In the genomic region with DNA sequence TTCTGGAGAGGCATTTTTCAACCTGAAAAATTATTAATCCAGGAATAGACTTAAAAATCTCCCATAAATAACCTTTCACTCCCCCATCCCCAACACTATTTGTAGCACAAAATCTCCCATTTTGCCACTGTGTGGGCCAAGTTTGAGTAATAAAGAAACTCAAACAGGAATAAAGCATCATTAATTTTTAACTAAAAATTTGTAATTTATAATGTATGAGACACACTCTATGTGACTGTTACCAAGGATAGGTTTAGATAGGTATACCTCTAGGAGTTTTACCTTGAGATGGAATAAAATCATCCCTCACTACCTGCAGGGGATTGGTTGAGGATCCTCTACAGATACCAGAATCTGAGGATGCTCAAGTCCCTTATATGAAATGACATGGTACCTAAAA, we compare ENCODE assay signal across 25 cellular contexts. TPM values are rescaled to one million over a fixed set of nuclear protein-coding genes. Genes with fewer than 3 reads are reported as not detected.
A peak's percentile ranks its signal among the peaks of the same experiment; 100 is the strongest.
DNase-seq lines count a peak whose midpoint lies in the region; ATAC-seq and TF ChIP-seq lines count a peak whose summit lies in the region.
"Had no signal": no experiment of that assay in that cellular context is flagged by ENCODE, and none has a peak within 500 bp of the region (broad histone marks: within the 10 kb centered on the region; RNA-seq: fewer than 3 reads in every experiment).

No MANE protein-coding gene starts in this region.

- TF ChIP-seq CTCF in OCI-LY3 (IDR thresholded peaks at IDR 0.05; ENCODE audit: low read depth, low read length) = no peak
- no peak for TF ChIP-seq CTCF in progenitor cell of endocrine pancreas (IDR thresholded peaks at IDR 0.05; ENCODE audit: unreplicated experiment)
- TF ChIP-seq CTCF in Calu3 (IDR thresholded peaks at IDR 0.05; ENCODE audit: unreplicated experiment) = no peak

- H3K4me3 Mint-ChIP-seq in progenitor cell of endocrine pancreas (ENCODE audit: low read depth) (no peak overlapping the region), Calu3 (ENCODE audit: low read depth, unreplicated experiment) (no peak overlapping the region)
- H3K4me3 Mint-ChIP-seq: CD4-positive, alpha-beta T cell; GM23338; HFFc6; T-cell; T-helper 2 cell treated with Interferon-gamma antibody and Interleukin-4, amounts not matched to agents 5 μg/mL and 100 μg/mL, for 36 hours had no signal

- peak overlapping the region; percentile 51 for H3K4me2 ChIP-seq in OCI-LY3 (ENCODE audit: low read length)
- H3K4me2 ChIP-seq: A549; BLaER1 treated with 17β-estradiol and CSF1 and Interleukin-3, amounts not matched to agents 10 nM and 100 nM; GM23338 had no signal

- peak overlapping the region; percentile 6; the same call in 1 of the 2 replicates for H3K4me3 ChIP-seq in OCI-LY3 (ENCODE audit: low read length)
- H3K4me3 ChIP-seq: A549; BLaER1 treated with 17β-estradiol and CSF1 and Interleukin-3, amounts not matched to agents 10 nM and 100 nM; GM23338; HAP-1 had no signal

- H2AFZ ChIP-seq in OCI-LY3 (ENCODE audit: low read depth, low read length) = no peak overlapping the region
- H2AFZ ChIP-seq: GM23338 had no signal

- no peaks in the 10 kb centered on the region for H3K27me3 Mint-ChIP-seq in progenitor cell of endocrine pancreas
- H3K27me3 Mint-ChIP-seq in Calu3 (ENCODE audit: unreplicated experiment) = no peaks in the 10 kb centered on the region
- H3K27me3 Mint-ChIP-seq: CD4-positive, alpha-beta T cell; T-cell had no signal

- no peak overlapping the region for H3K9ac ChIP-seq in OCI-LY3 (ENCODE audit: low read length)
- H3K9ac ChIP-seq: BLaER1 treated with 17β-estradiol and CSF1 and Interleukin-3, amounts not matched to agents 10 nM and 100 nM had no signal

- no peaks in the 10 kb centered on the region for H4K20me1 ChIP-seq in OCI-LY3 (ENCODE audit: insufficient read depth, low read length)

- H3K9me3 Mint-ChIP-seq in progenitor cell of endocrine pancreas (ENCODE audit: low read depth) (no peaks in the 10 kb centered on the region), Calu3 (ENCODE audit: low read depth, unreplicated experiment) (no peaks in the 10 kb centered on the region)
- H3K9me3 Mint-ChIP-seq: CD4-positive, alpha-beta T cell; GM23338; HFFc6; T-cell; T-helper 2 cell treated with Interferon-gamma antibody and Interleukin-4, amounts not matched to agents 5 μg/mL and 100 μg/mL, for 36 hours had no signal

- ATAC-seq in GM18861 (IDR thresholded peaks at IDR 0.05; ENCODE audit: unreplicated experiment) (peak; percentile 59), GM19395 (IDR thresholded peaks at IDR 0.05; ENCODE audit: unreplicated experiment) (peak; percentile 63), HG02759 (IDR thresholded peaks at IDR 0.05; ENCODE audit: unreplicated experiment) (peak; percentile 53)
- ATAC-seq: A549, GM23338 had no signal

- H3K36me3 ChIP-seq in OCI-LY3 (replicated peaks; ENCODE audit: low read depth, low read length) = peaks cover 50% of the 10 kb centered on the region

- H3K79me2 ChIP-seq in OCI-LY3 (ENCODE audit: low read length) = peaks cover 11% of the 10 kb centered on the region; the same call in 1 of the 2 replicates

- CTCF ChIA-PET in Calu3 (lab: Charles Lee) = no interaction called here

- peak overlapping the region; percentile 38 for H3K27ac ChIP-seq in OCI-LY3 (ENCODE audit: low read length)
- H3K27ac ChIP-seq: A549; BLaER1 treated with 17β-estradiol and CSF1 and Interleukin-3, amounts not matched to agents 10 nM and 100 nM had no signal

- H3K36me3 Mint-ChIP-seq in progenitor cell of endocrine pancreas (ENCODE audit: insufficient read depth) = peaks cover 25% of the 10 kb centered on the region
- peaks cover 75% of the 10 kb centered on the region for H3K36me3 Mint-ChIP-seq in Calu3 (ENCODE audit: insufficient read depth, unreplicated experiment)

- no TSS peak for BruUV-seq in Calu3 (replicated peaks; lab: Mats Ljungman, UMichigan)

- no peaks in the 10 kb centered on the region for H3K4me1 Mint-ChIP-seq in progenitor cell of endocrine pancreas (ENCODE audit: low read depth)
- H3K4me1 Mint-ChIP-seq in Calu3 (ENCODE audit: low read depth, unreplicated experiment) = peaks cover 5% of the 10 kb centered on the region
- H3K4me1 Mint-ChIP-seq: GM23338 had no signal

- H3K4me1 ChIP-seq in OCI-LY3 (ENCODE audit: low read length) = peaks cover 15% of the 10 kb centered on the region
- H3K4me1 ChIP-seq: BLaER1 treated with 17β-estradiol and CSF1 and Interleukin-3, amounts not matched to agents 10 nM and 100 nM; HAP-1 had no signal

- no peaks in the 10 kb centered on the region for H3K9me3 ChIP-seq in OCI-LY3 (ENCODE audit: insufficient read depth, low read length)
- H3K9me3 ChIP-seq: A549; BLaER1 treated with 17β-estradiol and CSF1 and Interleukin-3, amounts not matched to agents 10 nM and 100 nM; HAP-1 had no signal

- H3K27ac Mint-ChIP-seq in progenitor cell of endocrine pancreas (no peak overlapping the region), Calu3 (ENCODE audit: unreplicated experiment) (no peak overlapping the region)
- H3K27ac Mint-ChIP-seq: CD4-positive, alpha-beta T cell; GM23338; HFFc6; T-cell; T-helper 2 cell treated with Interferon-gamma antibody and Interleukin-4, amounts not matched to agents 5 μg/mL and 100 μg/mL, for 36 hours had no signal

- no peaks in the 10 kb centered on the region for H3K27me3 ChIP-seq in OCI-LY3 (ENCODE audit: low read depth, low read length)
- H3K27me3 ChIP-seq: BLaER1 treated with 17β-estradiol and CSF1 and Interleukin-3, amounts not matched to agents 10 nM and 100 nM had no signal

- DNase-seq in H4 (ENCODE audit: low spot score) (no peak), progenitor cell of endocrine pancreas (ENCODE audit: low spot score, unreplicated experiment) (no peak), Calu3 (no peak)
- DNase-seq: AML-193; CD4-positive, alpha-beta T cell; HFFc6; KBM-7; MV-4-11; NCI-H1105; NCI-H1436 treated with DMSO at 0.1 percent for 48 hours; NCI-H1930; NCI-H446 treated with DMSO at 0.1 percent for 48 hours; NCI-H526; Right ventricle myocardium superior; RPMI8226; T-cell had no signal

- intact Hi-C loops in Calu3 (cut with micrococcal nuclease; ENCODE audit: unreplicated experiment) = no loop called here

RNA-seq across cellular contexts. Expression of a gene that starts 30.1 kb away (rescaled TPM):
- total RNA-seq in H4 (2014; rRNA removed; shearing (Covaris generic)) = 27.7 and 52.1 TPM in 2 replicates
- 61.0 and 62.7 TPM in 2 replicates for total RNA-seq in progenitor cell of endocrine pancreas
- 79.7 and 91.6 TPM in 2 replicates for total RNA-seq in Calu3 (2022)
